1 cellular context compared by ENCODE assay signal in genomic region chr1:41631971-41632370, GRCh38.
TF ChIP-seq lines count a peak whose summit lies in the region.

No MANE protein-coding gene starts in this region.

TF ChIP-seq in GM23338, 12 proteins besides CTCF, POLR2A, EP300 and RAD21 (continued from another document):
- TF ChIP-seq ETS1 (IDR thresholded peaks at IDR 0.05) (no peak), CREB1 (CRISPR knock-in tag; IDR thresholded peaks at IDR 0.05; ENCODE audit: low read depth) (no peak), ZNF114 (CRISPR knock-in tag; IDR thresholded peaks at IDR 0.05) (no peak), ZNF462 (CRISPR knock-in tag; IDR thresholded peaks at IDR 0.05) (no peak), ZNF331 (CRISPR knock-in tag; IDR thresholded peaks at IDR 0.05; ENCODE audit: low read depth) (no peak), REST (IDR thresholded peaks at IDR 0.05; ENCODE audit: unreplicated experiment) (no peak), NANOG (IDR thresholded peaks at IDR 0.05; ENCODE audit: borderline replicate concordance) (no peak), JUNB (IDR thresholded peaks at IDR 0.05; ENCODE audit: unreplicated experiment) (no peak), EZH2phosphoT487 (IDR thresholded peaks at IDR 0.05; ENCODE audit: unreplicated experiment) (no peak)
